24 cellular contexts compared by ENCODE assay signal in genomic region chr7:157404002-157404401, GRCh38.
"Had no signal": no experiment of that assay in that cellular context is flagged by ENCODE, and none has a peak within 500 bp of the region (broad histone marks: within the 10 kb centered on the region; RNA-seq: fewer than 3 reads in every experiment).

No MANE protein-coding gene starts in this region.

- H3K4me3 ChIP-seq: breast epithelium, coronary artery, lung, prostate gland, thyroid gland, upper lobe of right lung had no signal

- H3K27me3 Mint-ChIP-seq: activated B cell treated with CpG ODN at 0.5 μM for 24 hours; activated CD4-positive, alpha-beta memory T cell treated with anti-CD3 and anti-CD28 coated beads for 36 hours; activated naive CD8-positive, alpha-beta T cell treated with anti-CD3 and anti-CD28 coated beads, Interleukin-2, amount 10 ng/mL, durations not matched to agents 7 days and 5 days; stimulated activated naive CD8-positive, alpha-beta T cell treated with anti-CD3 and anti-CD28 coated beads, Interleukin-15, Interleukin-2, amounts not matched to agents 100 ng/mL and 50 ng/mL, for 24 hours had no signal

- H3K9me3 Mint-ChIP-seq: activated B cell treated with CpG ODN at 0.5 μM for 24 hours; activated CD4-positive, alpha-beta memory T cell treated with anti-CD3 and anti-CD28 coated beads for 36 hours; activated naive CD4-positive, alpha-beta T cell treated with anti-CD3 and anti-CD28 coated beads for 36 hours; activated naive CD8-positive, alpha-beta T cell treated with anti-CD3 and anti-CD28 coated beads, Interleukin-2, amount 10 ng/mL, durations not matched to agents 7 days and 5 days; activated T-cell treated with anti-CD3 and anti-CD28 coated beads, Interleukin-2, amount 50 U/mL, for 72 hours; immature natural killer cell; mesothelial cell of epicardium; natural killer cell; stimulated activated naive CD8-positive, alpha-beta T cell treated with anti-CD3 and anti-CD28 coated beads, Interleukin-15, Interleukin-2, amounts not matched to agents 100 ng/mL and 50 ng/mL, for 24 hours had no signal

- H3K36me3 ChIP-seq: breast epithelium, prostate gland had no signal

- ATAC-seq: left lobe of liver, natural killer cell, upper lobe of right lung had no signal

- H3K27ac Mint-ChIP-seq: activated B cell treated with CpG ODN at 0.5 μM for 24 hours; activated CD4-positive, alpha-beta memory T cell treated with anti-CD3 and anti-CD28 coated beads for 36 hours; activated naive CD4-positive, alpha-beta T cell treated with anti-CD3 and anti-CD28 coated beads for 36 hours; activated naive CD8-positive, alpha-beta T cell treated with anti-CD3 and anti-CD28 coated beads, Interleukin-2, amount 10 ng/mL, durations not matched to agents 7 days and 5 days; stimulated activated naive CD8-positive, alpha-beta T cell treated with anti-CD3 and anti-CD28 coated beads, Interleukin-15, Interleukin-2, amounts not matched to agents 100 ng/mL and 50 ng/mL, for 24 hours had no signal

- H3K4me1 Mint-ChIP-seq: activated B cell treated with CpG ODN at 0.5 μM for 24 hours had no signal

- H3K9me3 ChIP-seq: breast epithelium, prostate gland, thyroid gland, upper lobe of right lung had no signal

- H3K36me3 Mint-ChIP-seq: natural killer cell had no signal

- H3K27ac ChIP-seq: breast epithelium, epithelial cell of prostate, prostate gland, thyroid gland, upper lobe of right lung had no signal

- DNase-seq: activated B cell treated with CpG ODN at 0.5 μM for 24 hours; activated CD4-positive, alpha-beta memory T cell treated with anti-CD3 and anti-CD28 coated beads for 36 hours; activated CD4-positive, alpha-beta T cell treated with anti-CD3 and anti-CD28 coated beads for 48 hours; activated effector memory CD4-positive, alpha-beta T cell treated with Interleukin-2 at 50 U/mL for 16 hours; activated naive CD4-positive, alpha-beta T cell treated with anti-CD3 and anti-CD28 coated beads for 36 hours; activated naive CD8-positive, alpha-beta T cell treated with anti-CD3 and anti-CD28 coated beads, Interleukin-2, amount 10 ng/mL, durations not matched to agents 7 days and 5 days; activated T-cell treated with anti-CD3 and anti-CD28 coated beads, Interleukin-2, amount 50 U/mL, for 72 hours; amniotic stem cell; immature natural killer cell; natural killer cell; stimulated activated CD4-positive, alpha-beta T cell treated with anti-CD3 and anti-CD28 coated beads, Interleukin-4, amount 100 ng/mL, for 4 hours; substantia nigra; T-helper 1 cell; T-helper 9 cell; thyroid gland; upper lobe of right lung had no signal

- H3K4me1 ChIP-seq: prostate gland had no signal

- H3K4me3 Mint-ChIP-seq: activated B cell treated with CpG ODN at 0.5 μM for 24 hours; activated CD4-positive, alpha-beta memory T cell treated with anti-CD3 and anti-CD28 coated beads for 36 hours; activated naive CD4-positive, alpha-beta T cell treated with anti-CD3 and anti-CD28 coated beads for 36 hours; activated naive CD8-positive, alpha-beta T cell treated with anti-CD3 and anti-CD28 coated beads, Interleukin-2, amount 10 ng/mL, durations not matched to agents 7 days and 5 days; activated T-cell treated with anti-CD3 and anti-CD28 coated beads, Interleukin-2, amount 50 U/mL, for 72 hours; immature natural killer cell; mesothelial cell of epicardium; natural killer cell; stimulated activated naive CD8-positive, alpha-beta T cell treated with anti-CD3 and anti-CD28 coated beads, Interleukin-15, Interleukin-2, amounts not matched to agents 100 ng/mL and 50 ng/mL, for 24 hours had no signal

- H3K27me3 ChIP-seq: breast epithelium, thyroid gland, upper lobe of right lung had no signal
